In the genomic region with DNA sequence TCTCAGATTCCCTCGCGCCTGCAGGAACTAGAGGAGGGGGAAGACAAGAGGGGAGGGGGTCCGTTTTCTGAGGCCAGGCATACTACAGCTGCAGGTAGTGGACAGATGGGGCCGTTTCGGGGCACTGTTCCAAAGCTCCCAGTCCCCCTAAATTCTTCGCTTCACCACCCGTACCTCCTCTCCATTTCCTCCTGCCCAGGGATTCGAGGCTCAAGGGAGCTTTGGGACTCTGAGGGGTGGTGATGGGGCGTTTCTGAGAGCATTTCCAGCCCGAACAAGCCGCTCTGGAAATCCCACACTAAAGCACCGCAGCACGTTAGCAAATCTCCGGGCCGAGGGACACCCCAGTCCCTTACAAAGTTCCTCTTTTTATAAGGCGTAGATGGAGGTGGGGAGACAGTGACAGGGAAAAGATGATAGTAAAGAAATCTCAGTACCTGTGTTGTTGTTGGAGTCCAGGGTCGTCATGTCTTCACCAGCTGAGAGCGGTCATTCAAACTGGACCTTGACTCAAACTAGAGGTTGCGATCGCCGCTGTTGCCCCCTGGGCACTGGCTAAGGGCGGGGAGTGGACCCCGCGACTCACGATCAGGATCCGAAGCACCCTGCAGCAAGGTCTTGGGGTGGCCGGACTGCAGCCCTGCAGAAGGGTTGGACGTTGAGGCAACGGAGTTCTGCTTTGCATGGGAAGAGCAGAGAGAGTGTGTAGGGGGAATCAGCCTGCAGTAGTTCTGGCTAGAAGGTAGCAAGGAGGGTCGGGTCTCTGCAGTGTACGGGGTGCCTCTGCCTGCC, we compare ENCODE assay signal across 8 cellular contexts. TPM values are rescaled to one million over a fixed set of nuclear protein-coding genes. Genes with fewer than 3 reads are reported as not detected.
DNase-seq lines count a peak whose midpoint lies in the region; TF ChIP-seq lines count a peak whose summit lies in the region.

No MANE protein-coding gene starts in this region.

- H3K9me3 Mint-ChIP-seq in CD4-positive, alpha-beta memory T cell = no peaks in the 10 kb centered on the region
- H3K9me3 Mint-ChIP-seq in chondrocyte (ENCODE audit: low read depth) = no peaks in the 10 kb centered on the region

- H3K4me2 ChIP-seq in MM.1S (ENCODE audit: low read depth, low read length) = peak overlapping the region; percentile 99

- no peaks in the 10 kb centered on the region for H3K27me3 ChIP-seq in CD4-positive, alpha-beta memory T cell (ENCODE audit: insufficient read depth, low read length)
- H3K27me3 ChIP-seq in MM.1S (replicated peaks; ENCODE audit: insufficient read depth, low read length) = no peaks in the 10 kb centered on the region

- H3K27ac ChIP-seq in CD4-positive, alpha-beta memory T cell (ENCODE audit: low read depth, low read length) = peak overlapping the region; percentile 92
- peak overlapping the region; percentile 78; the same call in 1 of the 2 replicates for H3K27ac ChIP-seq in MM.1S (ENCODE audit: low read length)
- H3K27ac ChIP-seq in mesodermal cell (ENCODE audit: low read depth, low read length, severe bottlenecking) = peak overlapping the region; percentile 96

- no peaks in the 10 kb centered on the region for H4K20me1 ChIP-seq in MM.1S (ENCODE audit: insufficient read depth, low read length)

- no peaks in the 10 kb centered on the region for H3K9me3 ChIP-seq in CD4-positive, alpha-beta memory T cell (ENCODE audit: control insufficient read depth in 1 of 2, low read length in 2 of 2)
- H3K9me3 ChIP-seq in MM.1S (replicated peaks; ENCODE audit: insufficient read depth, low read length) (no peaks in the 10 kb centered on the region), mesodermal cell (ENCODE audit: control insufficient read depth, low read length) (no peaks in the 10 kb centered on the region)

- peak overlapping the region; percentile 86 to 99 (median 94) for H3K27ac Mint-ChIP-seq in CD4-positive, alpha-beta memory T cell
- H3K27ac Mint-ChIP-seq in chondrocyte (ENCODE audit: unreplicated experiment) = peak overlapping the region; percentile 98

- H3K79me2 ChIP-seq in MM.1S (ENCODE audit: low read length) = peaks cover 39% of the 10 kb centered on the region

- CTCF ChIA-PET in CD4-positive, alpha-beta memory T cell (lab: Charles Lee; ENCODE audit: partially characterized antibody) = interaction anchor here (0.5 to 21.9 kb wide), 11 partner anchors 7 to 92 kb away, joined by 3 to 543 read pairs (median 7); a partner anchor contains a TSS

- H3K9ac ChIP-seq in MM.1S (ENCODE audit: low read length) = peak overlapping the region; percentile 81

- intact Hi-C loops in CD4-positive, alpha-beta memory T cell (cut with micrococcal nuclease) = loop anchor here (1.0 kb wide), 4 partner anchors 8 to 147 kb away; a partner anchor contains a TSS

- peak overlapping the region; percentile 80 to 99 (median 98) for H3K4me3 Mint-ChIP-seq in CD4-positive, alpha-beta memory T cell
- peak overlapping the region; percentile 87 for H3K4me3 Mint-ChIP-seq in chondrocyte (ENCODE audit: unreplicated experiment)

- no peak for DNase-seq in CD4-positive, alpha-beta memory T cell
- DNase-seq in MM.1S = peak; percentile 14
- DNase-seq in chondrocyte (ENCODE audit: low spot score) = no peak
- no peak for DNase-seq in NCI-H524 treated with DMSO at 0.1 percent for 48 hours (lab: John Stamatoyannopoulos, UW)
- DNase-seq in NCI-H526 treated with DMSO at 0.1 percent for 48 hours (lab: John Stamatoyannopoulos, UW) = no peak
- DNase-seq in mucosa of gallbladder (ENCODE audit: low spot score) = no peak
- DNase-seq in SHP77 (lab: John Stamatoyannopoulos, UW) = no peak

- H3K4me3 ChIP-seq in CD4-positive, alpha-beta memory T cell (ENCODE audit: low read length in 2 of 2) = peak overlapping the region; percentile 73 to 96
- H3K4me3 ChIP-seq in MM.1S (ENCODE audit: low read length) = peak overlapping the region; percentile 92
- H3K4me3 ChIP-seq in mesodermal cell (ENCODE audit: extremely low read depth, insufficient read depth, low read length, poor library complexity, severe bottlenecking) = peak overlapping the region; percentile 50

- H3K4me1 ChIP-seq in CD4-positive, alpha-beta memory T cell (ENCODE audit: insufficient read depth, low read length) = peaks cover 90% of the 10 kb centered on the region
- H3K4me1 ChIP-seq in MM.1S (ENCODE audit: low read length) (peaks cover 68% of the 10 kb centered on the region), mesodermal cell (ENCODE audit: control insufficient read depth, insufficient read depth, low read length, poor library complexity, severe bottlenecking) (peaks cover 18% of the 10 kb centered on the region)

- H3K36me3 Mint-ChIP-seq in CD4-positive, alpha-beta memory T cell = peaks cover 24 to 27% of the 10 kb centered on the region in 2 donors
- H3K36me3 Mint-ChIP-seq in chondrocyte (ENCODE audit: low read depth) = peaks cover 10% of the 10 kb centered on the region

- 22 to 23% methylated on average over 16 to 25 of the region's 31 CpGs for WGBS in mesodermal cell (ENCODE audit: insufficient coverage in 2 of 2), 2 experiments

- H3F3A ChIP-seq in MM.1S (ENCODE audit: insufficient read depth, low read length) = peaks cover 69% of the 10 kb centered on the region

- TF ChIP-seq CTCF in MM.1S (IDR thresholded peaks at IDR 0.05; ENCODE audit: low read length) = no peak
- TF ChIP-seq CTCF in chondrocyte (IDR thresholded peaks at IDR 0.05) = no peak

- H3K27me3 Mint-ChIP-seq in CD4-positive, alpha-beta memory T cell = no peaks in the 10 kb centered on the region
- no peaks in the 10 kb centered on the region for H3K27me3 Mint-ChIP-seq in chondrocyte (ENCODE audit: low read depth)

- no peaks in the 10 kb centered on the region for H3K9me2 ChIP-seq in MM.1S (replicated peaks; ENCODE audit: insufficient read depth, low read length)

- POLR2A ChIA-PET in CD4-positive, alpha-beta memory T cell (lab: Charles Lee; ENCODE audit: partially characterized antibody) = interaction anchor here (0.8 to 16.2 kb wide), 26 partner anchors 8 to 1588 kb away, joined by 3 to 494 read pairs (median 4); a partner anchor contains a TSS

- peak overlapping the region; percentile 67 for H2AFZ ChIP-seq in MM.1S (ENCODE audit: low read length)

- peaks cover 5% of the 10 kb centered on the region for H3K36me3 ChIP-seq in CD4-positive, alpha-beta memory T cell (ENCODE audit: insufficient read depth, low read length)
- H3K36me3 ChIP-seq in MM.1S (replicated peaks; ENCODE audit: insufficient read depth, low read length) (no peaks in the 10 kb centered on the region), mesodermal cell (ENCODE audit: control insufficient read depth, insufficient read depth, low read length) (peaks cover 26% of the 10 kb centered on the region)

- H3K4me1 Mint-ChIP-seq in CD4-positive, alpha-beta memory T cell = peaks cover 64 to 96% (median 81%) of the 10 kb centered on the region in 4 donors
- H3K4me1 Mint-ChIP-seq in chondrocyte (ENCODE audit: low read depth) = peaks cover 55% of the 10 kb centered on the region

RNA-seq across cellular contexts. Expression of a gene that starts 0.6 kb away (rescaled TPM):
- total RNA-seq in CD4-positive, alpha-beta memory T cell = 10 to 100 TPM; 14.8 to 15.1 TPM
- 10 to 100 TPM in 1 of 2 donors, 1 to 10 TPM in 1; 5.7 to 12.3 TPM for polyA plus RNA-seq in CD4-positive, alpha-beta memory T cell
- total RNA-seq in chondrocyte (5.9 to 7.9 TPM (median 6.6 TPM) in 3 replicates), mucosa of gallbladder (34.7 TPM)
- 8.1 TPM for polyA plus RNA-seq in mesodermal cell (2013, experiment 1 of 2)
- polyA plus RNA-seq in mesodermal cell (2013, experiment 2 of 2) = 6.0 TPM

RNA-seq across cellular contexts. Expression of a gene that starts 21.9 kb away (rescaled TPM):
- total RNA-seq in CD4-positive, alpha-beta memory T cell = 100 to 1,000 TPM; 130 to 133 TPM
- polyA plus RNA-seq in CD4-positive, alpha-beta memory T cell = 1 to 10 TPM; 6.0 to 8.3 TPM
- total RNA-seq in chondrocyte = 86.8 to 103 TPM (median 96.2 TPM) in 3 replicates
- 81.0 TPM for polyA plus RNA-seq in mesodermal cell (2013, experiment 1 of 2)
- 79.8 TPM for polyA plus RNA-seq in mesodermal cell (2013, experiment 2 of 2)
- 90.9 TPM for total RNA-seq in mucosa of gallbladder

RNA-seq across cellular contexts. Expression of a gene that starts 37.1 kb away (rescaled TPM):
- 10 to 100 TPM; 35.9 to 41.3 TPM for total RNA-seq in CD4-positive, alpha-beta memory T cell
- polyA plus RNA-seq in CD4-positive, alpha-beta memory T cell = 10 to 100 TPM in 1 of 2 donors, 1 to 10 TPM in 1; 5.8 to 11.9 TPM
- total RNA-seq in chondrocyte (31.9 to 46.6 TPM (median 34.7 TPM) in 3 replicates), mucosa of gallbladder (78.7 TPM)
- 20.7 TPM for polyA plus RNA-seq in mesodermal cell (2013, experiment 1 of 2)
- 21.5 TPM for polyA plus RNA-seq in mesodermal cell (2013, experiment 2 of 2)

RNA-seq across cellular contexts. Expression of a gene that starts 40.5 kb away (rescaled TPM):
- 100 to 1,000 TPM; 142 to 146 TPM for total RNA-seq in CD4-positive, alpha-beta memory T cell
- 10 to 100 TPM; 31.1 to 54.2 TPM for polyA plus RNA-seq in CD4-positive, alpha-beta memory T cell
- total RNA-seq in chondrocyte = 70.2 to 78.3 TPM (median 70.6 TPM) in 3 replicates
- 75.2 TPM for polyA plus RNA-seq in mesodermal cell (2013, experiment 1 of 2)
- polyA plus RNA-seq in mesodermal cell (2013, experiment 2 of 2) = 72.6 TPM
- total RNA-seq in mucosa of gallbladder = 78.5 TPM

RNA-seq across cellular contexts. Expression of a gene that starts 45.6 kb away (rescaled TPM):
- 10 to 100 TPM; 81.1 to 93.0 TPM for total RNA-seq in CD4-positive, alpha-beta memory T cell
- 10 to 100 TPM; 34.0 to 46.2 TPM for polyA plus RNA-seq in CD4-positive, alpha-beta memory T cell
- 54.4 to 94.3 TPM (median 57.7 TPM) in 3 replicates for total RNA-seq in chondrocyte
- 73.9 TPM for polyA plus RNA-seq in mesodermal cell (2013, experiment 1 of 2)
- 73.6 TPM for polyA plus RNA-seq in mesodermal cell (2013, experiment 2 of 2)
- 74.2 TPM for total RNA-seq in mucosa of gallbladder
